In the genomic region with DNA sequence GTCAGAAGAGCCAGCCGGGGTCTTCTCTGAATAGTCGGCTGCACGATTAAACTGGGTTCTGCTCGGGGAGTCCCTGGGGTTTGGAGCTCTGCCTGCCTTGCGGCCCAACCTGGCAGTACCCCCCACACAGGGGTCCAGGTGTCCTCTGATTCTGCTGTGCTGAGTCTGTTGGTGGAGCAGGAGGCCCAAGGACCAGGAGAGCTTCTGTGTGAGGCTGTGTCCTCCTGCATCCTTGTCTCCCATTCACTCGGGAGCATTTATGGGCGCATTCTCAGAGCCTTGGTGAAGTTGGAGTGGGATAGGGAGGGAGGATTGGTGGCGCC, we compare ENCODE assay signal across 13 cellular contexts. TPM values are rescaled to one million over a fixed set of nuclear protein-coding genes. Genes with fewer than 3 reads are reported as not detected.
DNase-seq lines count a peak whose midpoint lies in the region; ATAC-seq and TF ChIP-seq lines count a peak whose summit lies in the region.
"Had no signal": no experiment of that assay in that cellular context is flagged by ENCODE, and none has a peak within 500 bp of the region (broad histone marks: within the 10 kb centered on the region; RNA-seq: fewer than 3 reads in every experiment).

No MANE protein-coding gene starts in this region.

- H3K36me3 ChIP-seq in Peyer's patch (no peaks in the 10 kb centered on the region), neutrophil (no peaks in the 10 kb centered on the region)

- peaks cover 4 to 25% (median 19%) of the 10 kb centered on the region in 4 donors for H3K4me1 ChIP-seq in Peyer's patch
- H3K4me1 ChIP-seq in neutrophil (ENCODE audit: control insufficient read depth in 1 of 2, insufficient read depth in 1 of 2, low read depth in 1 of 2, low read length in 1 of 2) = peaks cover 91 to 98% of the 10 kb centered on the region in 2 experiments

- no peaks in the 10 kb centered on the region for H3K27me3 Mint-ChIP-seq in T-helper 2 cell treated with Interferon-gamma antibody and Interleukin-4, amounts not matched to agents 5 μg/mL and 100 μg/mL, for 36 hours (ENCODE audit: low read depth)

- peak overlapping the region; percentile 81 for H3K4me3 Mint-ChIP-seq in T-helper 2 cell treated with Interferon-gamma antibody and Interleukin-4, amounts not matched to agents 5 μg/mL and 100 μg/mL, for 36 hours

- peaks cover 2% of the 10 kb centered on the region for H3K36me3 Mint-ChIP-seq in T-helper 2 cell treated with Interferon-gamma antibody and Interleukin-4, amounts not matched to agents 5 μg/mL and 100 μg/mL, for 36 hours (ENCODE audit: low read depth)

- no peak for TF ChIP-seq POLR2A in Peyer's patch (IDR thresholded peaks at IDR 0.05)

- DNase-seq in T-helper 2 cell treated with Interferon-gamma antibody and Interleukin-4, amounts not matched to agents 5 μg/mL and 100 μg/mL, for 36 hours (ENCODE audit: low spot score) = no peak
- no peak for DNase-seq in T-helper 2 cell
- DNase-seq in Peyer's patch = no peak
- no peak for DNase-seq in NCI-H1417 treated with DMSO at 0.1 percent for 48 hours (lab: John Stamatoyannopoulos, UW)
- DNase-seq in Kasumi-1 (lab: John Stamatoyannopoulos, UW) = no peak
- DNase-seq in NCI-H2196 treated with DMSO at 0.1 percent for 48 hours (lab: John Stamatoyannopoulos, UW; ENCODE audit: unreplicated experiment) = no peak
- DNase-seq: 8988T, NCI-H226, retina had no signal

- H3K4me3 ChIP-seq in Peyer's patch = peak overlapping the region in 1 of 4 donors; percentile 9
- H3K4me3 ChIP-seq in neutrophil (ENCODE audit: low read depth in 1 of 2, low read length in 1 of 2) = peak overlapping the region; percentile 54 to 63
- H3K4me3 ChIP-seq: mucosa of descending colon had no signal

- peak overlapping the region; percentile 96 for H3K27ac Mint-ChIP-seq in T-helper 2 cell treated with Interferon-gamma antibody and Interleukin-4, amounts not matched to agents 5 μg/mL and 100 μg/mL, for 36 hours

- H3K27ac ChIP-seq in Peyer's patch (peak overlapping the region in 3 of 4 donors; percentile 25 to 81 (median 69)), neutrophil (peak overlapping the region; percentile 97)
- H3K27ac ChIP-seq: epithelial cell of prostate had no signal

- peaks cover 19% of the 10 kb centered on the region for H3K4me1 Mint-ChIP-seq in T-helper 2 cell treated with Interferon-gamma antibody and Interleukin-4, amounts not matched to agents 5 μg/mL and 100 μg/mL, for 36 hours (ENCODE audit: low read depth)

- no peaks in the 10 kb centered on the region for H3K9me3 ChIP-seq in Peyer's patch
- H3K9me3 ChIP-seq in neutrophil = no peaks in the 10 kb centered on the region
- H3K9me3 ChIP-seq: mucosa of descending colon had no signal

- ATAC-seq in HG02642 (IDR thresholded peaks at IDR 0.05; ENCODE audit: poor library complexity, unreplicated experiment) = peak; percentile 14

- no peak for TF ChIP-seq CTCF in Peyer's patch (IDR thresholded peaks at IDR 0.05)
- TF ChIP-seq CTCF in neutrophil (IDR thresholded peaks at IDR 0.05) = no peak

- H3K9me3 Mint-ChIP-seq in T-helper 2 cell treated with Interferon-gamma antibody and Interleukin-4, amounts not matched to agents 5 μg/mL and 100 μg/mL, for 36 hours = no peaks in the 10 kb centered on the region

- H3K27me3 ChIP-seq in Peyer's patch = no peaks in the 10 kb centered on the region
- no peaks in the 10 kb centered on the region for H3K27me3 ChIP-seq in neutrophil

RNA-seq across cellular contexts. Expression of a gene that starts 14.2 kb away (rescaled TPM):
- total RNA-seq in Peyer's patch = 10 to 100 TPM; 33.8 to 76.4 (median 38.1) TPM
